In the genomic region with DNA sequence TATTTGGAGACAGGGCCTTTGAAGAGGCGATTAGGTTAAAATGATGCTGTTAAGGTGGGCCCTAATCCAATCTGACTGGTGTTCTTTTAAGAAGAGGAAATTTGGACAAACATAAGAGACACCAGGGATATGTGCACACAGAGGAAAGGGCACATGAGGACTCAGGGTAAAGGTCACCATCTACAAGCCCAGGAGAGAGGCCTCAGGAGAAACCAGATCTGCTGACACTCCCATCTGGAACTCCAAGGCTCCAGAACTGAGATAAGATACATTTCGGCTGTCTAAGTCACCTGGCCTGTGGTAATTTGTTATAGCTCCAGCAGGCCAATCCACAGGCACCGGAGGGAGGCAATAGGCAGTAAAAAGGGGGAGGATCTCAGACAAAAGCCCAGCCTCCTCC, we compare ENCODE assay signal across 24 cellular contexts. TPM values are rescaled to one million over a fixed set of nuclear protein-coding genes. Genes with fewer than 3 reads are reported as not detected.
DNase-seq lines count a peak whose midpoint lies in the region; ATAC-seq and TF ChIP-seq lines count a peak whose summit lies in the region.
"Had no signal": no experiment of that assay in that cellular context is flagged by ENCODE, and none has a peak within 500 bp of the region (broad histone marks: within the 10 kb centered on the region; RNA-seq: fewer than 3 reads in every experiment).

No MANE protein-coding gene starts in this region.

- H3K27ac Mint-ChIP-seq in activated naive CD4-positive, alpha-beta T cell treated with anti-CD3 and anti-CD28 coated beads, Interleukin-2, amount 50 U/mL, for 72 hours: peak overlapping the region; percentile 31 to 44
- no peak overlapping the region for H3K27ac Mint-ChIP-seq in Calu3 (ENCODE audit: unreplicated experiment)
- H3K27ac Mint-ChIP-seq: activated naive CD8-positive, alpha-beta T cell; activated T-helper 2 cell treated with anti-CD3 and anti-CD28 coated beads, Interferon-gamma antibody, Interleukin-2, Interleukin-4, amounts not matched to agents 10 μg/mL and 5 μg/mL and 100 μg/mL, durations not matched to agents 14 hours and 24 hours and 36 hours had no signal

- H3K9me3 ChIP-seq in WERI-Rb-1 (ENCODE audit: severe bottlenecking) (no peaks in the 10 kb centered on the region), adrenal gland (replicated peaks in 1 of 3) (no peaks in the 10 kb centered on the region)
- H3K9me3 ChIP-seq: A549, upper lobe of right lung had no signal

- H3K36me3 Mint-ChIP-seq in activated naive CD4-positive, alpha-beta T cell treated with anti-CD3 and anti-CD28 coated beads, Interleukin-2, amount 50 U/mL, for 72 hours: no peaks in the 10 kb centered on the region
- no peaks in the 10 kb centered on the region for H3K36me3 Mint-ChIP-seq in Calu3 (ENCODE audit: insufficient read depth, unreplicated experiment)

- TF ChIP-seq POLR2A in adrenal gland (IDR thresholded peaks at IDR 0.05): no peak

- CTCF ChIA-PET in Calu3 (lab: Charles Lee): no interaction called here

- H3K4me1 Mint-ChIP-seq in Calu3 (ENCODE audit: low read depth, unreplicated experiment): peaks cover 7% of the 10 kb centered on the region
- H3K4me1 Mint-ChIP-seq: CD4-positive, alpha-beta memory T cell had no signal

- H3K27me3 Mint-ChIP-seq in Calu3 (ENCODE audit: unreplicated experiment): no peaks in the 10 kb centered on the region
- H3K27me3 Mint-ChIP-seq: activated naive CD8-positive, alpha-beta T cell; CD4-positive, alpha-beta memory T cell had no signal

- H3K4me3 ChIP-seq in WERI-Rb-1 (ENCODE audit: low read depth, low read length): no peak overlapping the region
- no peak overlapping the region for H3K4me3 ChIP-seq in adrenal gland
- H3K4me3 ChIP-seq: A549, smooth muscle cell, upper lobe of right lung had no signal

- peaks cover 0 to 11% of the 10 kb centered on the region in 2 donors for H3K4me1 ChIP-seq in adrenal gland (replicated peaks in 1 of 2)

- intact Hi-C loops in Calu3 (cut with micrococcal nuclease; ENCODE audit: unreplicated experiment) (no loop called here), adrenal gland (cut with DNase I) (no loop called here)

- H3K27me3 ChIP-seq in WERI-Rb-1 (ENCODE audit: insufficient read depth, low read depth, severe bottlenecking) (no peaks in the 10 kb centered on the region), adrenal gland (no peaks in the 10 kb centered on the region)
- H3K27me3 ChIP-seq: upper lobe of right lung had no signal

- no TSS peak for BruUV-seq in Calu3 (replicated peaks; lab: Mats Ljungman, UMichigan)

- no peak for DNase-seq in activated naive CD4-positive, alpha-beta T cell treated with anti-CD3 and anti-CD28 coated beads, Interleukin-2, amount 50 U/mL, for 72 hours (ENCODE audit: low spot score in 2 of 2)
- DNase-seq in activated naive CD4-positive, alpha-beta T cell treated with anti-CD3 and anti-CD28 coated beads, Interleukin-2, amount 50 U/mL, for 16 hours: no peak
- DNase-seq in WERI-Rb-1 (peak; percentile 9), left kidney (ENCODE audit: low read depth, low spot score) (peak; percentile 39), NCI-H187 (lab: John Stamatoyannopoulos, UW) (no peak), Calu3 (no peak), NCI-H1417 treated with DMSO at 0.1 percent for 48 hours (lab: John Stamatoyannopoulos, UW) (no peak), adrenal gland (no peak)
- DNase-seq: activated CD4-positive, alpha-beta T cell treated with anti-CD3 and anti-CD28 coated beads for 4 hours; aorta; CD4-positive, alpha-beta memory T cell; HCEC 1CT; hypothalamus; left cardiac atrium; NCI-H1694; NCI-H524; SIG-M5; stimulated activated naive CD4-positive, alpha-beta T cell; upper lobe of right lung had no signal

- ATAC-seq in activated naive CD4-positive, alpha-beta T cell treated with anti-CD3 and anti-CD28 coated beads, Interleukin-2, amount 50 U/mL, for 72 hours: no peak
- ATAC-seq: A549, left cardiac atrium, Panc1, upper lobe of right lung had no signal

- TF ChIP-seq CTCF in WERI-Rb-1 (IDR thresholded peaks at IDR 0.05; ENCODE audit: low read depth, low read length) (no peak), Calu3 (IDR thresholded peaks at IDR 0.05; ENCODE audit: unreplicated experiment) (no peak), adrenal gland (IDR thresholded peaks at IDR 0.05) (no peak)

- WGBS in adrenal gland, 4 donors: 75 to 83% (median 81%) methylated on average over 3 of the region's 3 CpGs

- no peaks in the 10 kb centered on the region for H3K36me3 ChIP-seq in WERI-Rb-1
- no peaks in the 10 kb centered on the region for H3K36me3 ChIP-seq in adrenal gland (replicated peaks in 1 of 2)
- H3K36me3 ChIP-seq: upper lobe of right lung had no signal

- no peak overlapping the region for H3K27ac ChIP-seq in WERI-Rb-1
- H3K27ac ChIP-seq in adrenal gland: no peak overlapping the region
- H3K27ac ChIP-seq: A549, upper lobe of right lung had no signal

- no peaks in the 10 kb centered on the region for H3K9me3 Mint-ChIP-seq in activated naive CD4-positive, alpha-beta T cell treated with anti-CD3 and anti-CD28 coated beads, Interleukin-2, amount 50 U/mL, for 72 hours
- no peaks in the 10 kb centered on the region for H3K9me3 Mint-ChIP-seq in Calu3 (ENCODE audit: low read depth, unreplicated experiment)
- H3K9me3 Mint-ChIP-seq: activated T-helper 2 cell treated with anti-CD3 and anti-CD28 coated beads, Interferon-gamma antibody, Interleukin-2, Interleukin-4, amounts not matched to agents 10 μg/mL and 5 μg/mL and 100 μg/mL, durations not matched to agents 14 hours and 24 hours and 36 hours; CD4-positive, alpha-beta memory T cell had no signal

- no peak overlapping the region for H3K4me3 Mint-ChIP-seq in Calu3 (ENCODE audit: low read depth, unreplicated experiment)
- H3K4me3 Mint-ChIP-seq: activated naive CD8-positive, alpha-beta T cell; CD4-positive, alpha-beta memory T cell had no signal

RNA-seq across cellular contexts. Expression of gene KICS2, which starts 48.6 kb away (rescaled TPM):
- 10 to 100 TPM; 12.9 to 13.5 TPM for total RNA-seq in activated naive CD4-positive, alpha-beta T cell treated with anti-CD3 and anti-CD28 coated beads, Interleukin-2, amount 50 U/mL, for 72 hours
- total RNA-seq in Calu3 (2022) (12.6 and 18.3 TPM in 2 replicates), adrenal gland (10 to 100 TPM in 7 of 8 donors, 1 to 10 TPM in 1; 8.6 to 36.4 (median 13.1) TPM)
- polyA plus RNA-seq in adrenal gland: 10 to 100 TPM in 1 of 3 donors, 1 to 10 TPM in 2; 5.0 to 15.4 (median 5.1) TPM

Comparison
In these comparisons a context has a peak if more than half of its experiments do, and no peak if none do; other contexts are left out.
1. DNase-seq: peak in WERI-Rb-1 (single experiment) and left kidney (single experiment); none in activated naive CD4-positive, alpha-beta T cell treated with anti-CD3 and anti-CD28 coated beads, Interleukin-2, amount 50 U/mL, for 72 hours (0 of 2), activated naive CD4-positive, alpha-beta T cell treated with anti-CD3 and anti-CD28 coated beads, Interleukin-2, amount 50 U/mL, for 16 hours (single experiment), NCI-H187 (0 of 2), Calu3 (single experiment), NCI-H1417 treated with DMSO at 0.1 percent for 48 hours (single experiment) and adrenal gland (0 of 7).